24 cellular contexts compared by ENCODE assay signal in the genomic region with DNA sequence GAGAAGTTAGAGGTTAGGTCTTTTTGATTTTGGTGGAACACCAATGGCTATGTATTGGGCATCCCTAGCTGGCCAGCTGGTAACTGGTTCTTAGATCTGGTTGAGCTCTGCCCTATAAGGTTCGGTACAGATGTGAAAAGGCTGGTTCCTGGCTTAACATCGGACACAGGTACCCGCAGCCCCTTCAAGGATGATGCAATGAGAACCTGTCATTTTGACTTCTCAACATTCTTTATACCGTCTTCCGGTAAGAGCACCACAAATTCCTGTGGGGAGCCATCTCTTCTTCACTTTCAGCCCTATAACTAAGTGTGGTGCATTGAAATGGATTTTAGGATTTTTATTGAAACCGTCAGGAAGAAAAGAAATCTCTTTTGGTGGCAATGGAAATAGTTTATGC.
DNase-seq lines count a peak whose midpoint lies in the region; ATAC-seq and TF ChIP-seq lines count a peak whose summit lies in the region.
"Had no signal": no experiment of that assay in that cellular context is flagged by ENCODE, and none has a peak within 500 bp of the region (broad histone marks: within the 10 kb centered on the region; RNA-seq: fewer than 3 reads in every experiment).

No MANE protein-coding gene starts in this region.

- H3K14ac ChIP-seq in IMR-90 (replicated peaks; ENCODE audit: low read depth, low read length) (no peak overlapping the region), trophoblast cell (ENCODE audit: low read length) (no peak overlapping the region)

- H3K9ac ChIP-seq in IMR-90 (ENCODE audit: low read depth, low read length) (no peak overlapping the region), endodermal cell (ENCODE audit: extremely low read depth, low read length, poor library complexity, severe bottlenecking) (no peak overlapping the region), trophoblast cell (ENCODE audit: low read length) (no peak overlapping the region)
- H3K9ac ChIP-seq: BLaER1 had no signal

- BruUV-seq in IMR-90 (replicated peaks; lab: Mats Ljungman, UMichigan): no TSS peak

- H3K27me3 ChIP-seq in IMR-90 (ENCODE audit: control insufficient read depth, insufficient read depth, low read length): no peaks in the 10 kb centered on the region
- no peaks in the 10 kb centered on the region for H3K27me3 ChIP-seq in endodermal cell (ENCODE audit: control insufficient read depth, insufficient read depth, low read length, poor library complexity, severe bottlenecking)
- H3K27me3 ChIP-seq in trophoblast cell (ENCODE audit: insufficient read depth, low read length): no peaks in the 10 kb centered on the region
- H3K27me3 ChIP-seq in transverse colon: no peaks in the 10 kb centered on the region
- peaks cover 0 to 12% (median 0%) of the 10 kb centered on the region in 3 donors for H3K27me3 ChIP-seq in sigmoid colon
- H3K27me3 ChIP-seq: BE2C, BLaER1 had no signal

- TF ChIP-seq EP300 in transverse colon (IDR thresholded peaks at IDR 0.05; ENCODE audit: low read depth): no peak
- no peak for TF ChIP-seq EP300 in sigmoid colon (IDR thresholded peaks at IDR 0.05)

- POLR2A ChIA-PET in IMR-90 (lab: Charles Lee; ENCODE audit: unreplicated experiment): no interaction called here

- H3K4me1 Mint-ChIP-seq in endodermal cell: peaks cover 18% of the 10 kb centered on the region
- H3K4me1 Mint-ChIP-seq: CD14-positive monocyte had no signal

- H2BK5ac ChIP-seq in IMR-90 (ENCODE audit: low read depth, low read length, poor library complexity, severe bottlenecking) (no peak overlapping the region), trophoblast cell (ENCODE audit: low read depth, low read length, poor library complexity) (no peak overlapping the region)

- peaks cover 19% of the 10 kb centered on the region for H3K4me1 ChIP-seq in IMR-90 (ENCODE audit: control insufficient read depth, insufficient read depth, low read length)
- H3K4me1 ChIP-seq in endodermal cell (ENCODE audit: control insufficient read depth, insufficient read depth, low read length): peaks cover 4% of the 10 kb centered on the region
- peaks cover 0 to 2% of the 10 kb centered on the region in 2 experiments for H3K4me1 ChIP-seq in trophoblast cell (ENCODE audit: control insufficient read depth in 1 of 2, insufficient read depth in 2 of 2, low read length in 2 of 2)
- no peaks in the 10 kb centered on the region for H3K4me1 ChIP-seq in transverse colon
- H3K4me1 ChIP-seq in sigmoid colon: no peaks in the 10 kb centered on the region
- H3K4me1 ChIP-seq: BE2C had no signal

- in situ Hi-C loops in IMR-90 (cut with MboI; ENCODE audit: low sequenced_read_pairs) (no loop called here), transverse colon (cut with MboI; ENCODE audit: low pct_ligation_motif_present in 1 of 4, low pct_unique_long_range_greater_than_20kb in 1 of 4, low sequenced_read_pairs in 3 of 4) (no loop called here)

- H3K4ac ChIP-seq in IMR-90 (ENCODE audit: low read depth, low read length) (0 out of 2 replicates have a peak overlapping the region, but pooled peaks have one; percentile 33), trophoblast cell (ENCODE audit: low read depth, low read length) (no peak overlapping the region)

- H3K9me1 ChIP-seq in IMR-90 (ENCODE audit: insufficient read depth, low read length): peaks cover 20% of the 10 kb centered on the region

- H2AK9ac ChIP-seq in IMR-90 (replicated peaks; ENCODE audit: low read depth, low read length, poor library complexity): no peak overlapping the region

- H2BK120ac ChIP-seq in IMR-90 (ENCODE audit: low read depth, low read length): peak overlapping the region; percentile 32; the same call in 1 of the 2 replicates
- no peak overlapping the region for H2BK120ac ChIP-seq in trophoblast cell (ENCODE audit: insufficient read depth, low read length, poor library complexity)

- no peaks in the 10 kb centered on the region for H3K36me3 Mint-ChIP-seq in endodermal cell (ENCODE audit: low read depth)
- H3K36me3 Mint-ChIP-seq: CD14-positive monocyte; CD4-positive, alpha-beta memory T cell; CD4-positive, CD25-positive, alpha-beta regulatory T cell; CD8-positive, alpha-beta memory T cell had no signal

- H3K4me2 ChIP-seq in IMR-90 (ENCODE audit: low read depth, low read length) (no peak overlapping the region), trophoblast cell (ENCODE audit: low read length) (no peak overlapping the region)
- H3K4me2 ChIP-seq: BLaER1 had no signal

- dilution Hi-C loops in IMR-90 (cut with HindIII; ENCODE audit: low sequenced_read_pairs, unreplicated experiment): loop anchor here (25.0 kb wide), 1 partner anchor 428 kb away; no protein-coding TSS in a partner anchor

- no peak overlapping the region for H4K12ac ChIP-seq in trophoblast cell (ENCODE audit: low read depth, low read length)

- no peaks in the 10 kb centered on the region for H3K9me3 Mint-ChIP-seq in endodermal cell

- WGBS in IMR-90 (ENCODE audit: extremely low coverage in 2 of 2, insufficient read length in 1 of 2), 2 experiments: 100% methylated on average over 1 of the region's 6 CpGs; no CpG with 5 or more reads in 1 of the 2 experiments
- 85 to 90% methylated on average over 3 to 6 of the region's 6 CpGs for WGBS in endodermal cell (ENCODE audit: insufficient coverage in 1 of 2, insufficient read length in 1 of 2), 2 experiments
- WGBS in trophoblast cell (ENCODE audit: extremely low coverage, insufficient coverage, insufficient read length): no CpG with 5 or more reads among the region's 6 CpGs
- WGBS in transverse colon (ENCODE audit: low coverage in 1 of 2), 2 donors: 88% methylated on average over 6 of the region's 6 CpGs; no CpG with 5 or more reads in 1 of the 2 donors
- 92 to 93% methylated on average over 6 of the region's 6 CpGs for WGBS in sigmoid colon, 2 donors

- no peak overlapping the region for H3K27ac Mint-ChIP-seq in endodermal cell
- H3K27ac Mint-ChIP-seq: CD14-positive monocyte; CD4-positive, alpha-beta memory T cell; CD8-positive, alpha-beta memory T cell had no signal

- H3K4me3 Mint-ChIP-seq in endodermal cell: no peak overlapping the region
- H3K4me3 Mint-ChIP-seq: CD14-positive monocyte; CD4-positive, alpha-beta memory T cell; CD4-positive, CD25-positive, alpha-beta regulatory T cell; CD8-positive, alpha-beta memory T cell had no signal

- no peak for TF ChIP-seq RAD21 in IMR-90 (IDR thresholded peaks at IDR 0.05; ENCODE audit: low read length)

- H3K4me3 ChIP-seq in IMR-90 (ENCODE audit: insufficient read depth, low read depth, low read length): no peak overlapping the region
- H3K4me3 ChIP-seq in endodermal cell (ENCODE audit: low read length): no peak overlapping the region
- no peak overlapping the region for H3K4me3 ChIP-seq in trophoblast cell (ENCODE audit: low read depth, low read length)
- H3K4me3 ChIP-seq in transverse colon: no peak overlapping the region
- no peak overlapping the region for H3K4me3 ChIP-seq in sigmoid colon
- H3K4me3 ChIP-seq: BLaER1, GM12878 had no signal

- H2BK12ac ChIP-seq in trophoblast cell (ENCODE audit: low read length): no peak overlapping the region

- H2BK20ac ChIP-seq in IMR-90 (ENCODE audit: low read depth, low read length): peak overlapping the region; percentile 3; the same call in 1 of the 2 replicates

- H3K27ac ChIP-seq in IMR-90 (ENCODE audit: insufficient read depth, low read length) (no peak overlapping the region), endodermal cell (ENCODE audit: low read depth, low read length) (no peak overlapping the region), trophoblast cell (ENCODE audit: low read depth, low read length) (no peak overlapping the region), transverse colon (no peak overlapping the region), sigmoid colon (no peak overlapping the region)
- H3K27ac ChIP-seq: BLaER1 had no signal

- peaks cover 2% of the 10 kb centered on the region for H3K27me3 Mint-ChIP-seq in endodermal cell (ENCODE audit: insufficient read depth)
- H3K27me3 Mint-ChIP-seq: CD4-positive, CD25-positive, alpha-beta regulatory T cell had no signal

- no peaks in the 10 kb centered on the region for H3K79me2 ChIP-seq in trophoblast cell (ENCODE audit: control insufficient read depth, insufficient read depth, low read length, poor library complexity)

- no peak overlapping the region for H4K5ac ChIP-seq in IMR-90 (ENCODE audit: low read depth, low read length)

- H3K18ac ChIP-seq in IMR-90 (ENCODE audit: low read depth, low read length) (no peak overlapping the region), trophoblast cell (ENCODE audit: low read length) (no peak overlapping the region)

- DNase-seq in IMR-90 (no peak), endodermal cell (peak; percentile 12), trophoblast cell (peak; percentile 82 to 93), UCSD-AML1 (lab: John Stamatoyannopoulos, UW; ENCODE audit: unreplicated experiment) (no peak), transverse colon (no peak), sigmoid colon (no peak)
- DNase-seq: 8988T; ACHN; BE2C; C1 segment of cervical spinal cord; CD4-positive, alpha-beta memory T cell; CD4-positive, CD25-positive, alpha-beta regulatory T cell; CD8-positive, alpha-beta memory T cell; COR-L47; DMS 273 treated with DMSO at 0.1 percent for 48 hours; DMS153; DMS53; DMS79; DND-41; EL; GDM1 had no signal

- no peaks in the 10 kb centered on the region for H3K36me3 ChIP-seq in IMR-90 (ENCODE audit: control insufficient read depth, insufficient read depth, low read length)
- H3K36me3 ChIP-seq in endodermal cell (ENCODE audit: control insufficient read depth, insufficient read depth, low read length): no peaks in the 10 kb centered on the region
- no peaks in the 10 kb centered on the region for H3K36me3 ChIP-seq in trophoblast cell (ENCODE audit: control insufficient read depth in 1 of 2, insufficient read depth in 2 of 2, low read length in 2 of 2)
- H3K36me3 ChIP-seq in transverse colon: no peaks in the 10 kb centered on the region
- no peaks in the 10 kb centered on the region for H3K36me3 ChIP-seq in sigmoid colon
- H3K36me3 ChIP-seq: BE2C, BLaER1 had no signal

- TF ChIP-seq CTCF in IMR-90 (conservative IDR thresholded peaks at IDR 0.05; ENCODE audit: low read depth, low read length): no peak
- no peak for TF ChIP-seq CTCF in endodermal cell (conservative IDR thresholded peaks at IDR 0.05)
- no peak for TF ChIP-seq CTCF in transverse colon (IDR thresholded peaks at IDR 0.05)
- TF ChIP-seq CTCF in sigmoid colon (IDR thresholded peaks at IDR 0.05): no peak

- intact Hi-C loops in IMR-90 (cut with micrococcal nuclease): loop anchor here (5.0 kb wide), 4 partner anchors 123 to 433 kb away; no protein-coding TSS in a partner anchor
- intact Hi-C loops in transverse colon (cut with DNase I; ENCODE audit: low total_unique reads): no loop called here
- intact Hi-C loops in sigmoid colon (cut with DNase I): no loop called here

- no peaks in the 10 kb centered on the region for H3K9me3 ChIP-seq in IMR-90 (ENCODE audit: control insufficient read depth, insufficient read depth, low read length)
- H3K9me3 ChIP-seq in endodermal cell (ENCODE audit: control insufficient read depth, low read length): no peaks in the 10 kb centered on the region
- no peaks in the 10 kb centered on the region for H3K9me3 ChIP-seq in trophoblast cell (ENCODE audit: insufficient read depth, low read depth, low read length)
- H3K9me3 ChIP-seq in transverse colon: no peaks in the 10 kb centered on the region
- no peaks in the 10 kb centered on the region for H3K9me3 ChIP-seq in sigmoid colon
- H3K9me3 ChIP-seq: BE2C, BLaER1 had no signal

- H4K91ac ChIP-seq in IMR-90 (ENCODE audit: insufficient read depth, low read depth, low read length): peak overlapping the region; percentile 11; the same call in 1 of the 2 replicates
- no peak overlapping the region for H4K91ac ChIP-seq in trophoblast cell (ENCODE audit: low read depth, low read length)

- H4K8ac ChIP-seq in IMR-90 (ENCODE audit: low read depth in 2 of 2, low read length in 2 of 2) (0 out of 4 replicates have a peak overlapping the region, but pooled peaks of 1 of the 2 experiments have one; percentile 24), trophoblast cell (ENCODE audit: low read depth, low read length) (no peak overlapping the region)

- H2AK5ac ChIP-seq in IMR-90 (ENCODE audit: low read depth, low read length) (peak overlapping the region; percentile 49; the same call in 1 of the 2 replicates), trophoblast cell (ENCODE audit: low read length) (no peak overlapping the region)

- H3K79me1 ChIP-seq in IMR-90 (ENCODE audit: low read depth in 1 of 2, low read length in 2 of 2): peaks cover 0 to 18% of the 10 kb centered on the region in 2 experiments; a peak in 3 of 4 replicates
- H3K79me1 ChIP-seq in trophoblast cell (ENCODE audit: low read length): peaks cover 2% of the 10 kb centered on the region

- CTCF ChIA-PET in IMR-90 (lab: Yijun Ruan, JAX): interaction anchor here (0.6 to 1.7 kb wide), 5 partner anchors 8 to 42 kb away, joined by 3 to 5 read pairs (median 4); no protein-coding TSS in a partner anchor

- H2AFZ ChIP-seq in IMR-90 (replicated peaks; ENCODE audit: low read length, poor library complexity) (no peak overlapping the region), trophoblast cell (ENCODE audit: insufficient read depth, low read length, poor library complexity) (no peak overlapping the region)

- no peak for ATAC-seq in IMR-90 (ENCODE audit: low read depth)
- ATAC-seq: GM12878 had no signal

- H3K23ac ChIP-seq in IMR-90 (ENCODE audit: low read depth, low read length) (no peak overlapping the region), trophoblast cell (ENCODE audit: low read length) (no peak overlapping the region)

- H4K20me1 ChIP-seq in IMR-90 (ENCODE audit: insufficient read depth, low read length): no peaks in the 10 kb centered on the region; the same call in 1 of the 2 replicates
- H4K20me1 ChIP-seq: BLaER1 had no signal

- no peak overlapping the region for H2BK15ac ChIP-seq in IMR-90 (ENCODE audit: low read depth, low read length)

- H3K56ac ChIP-seq in IMR-90 (ENCODE audit: extremely low read depth, insufficient read depth, low read length): no peak overlapping the region

- TF ChIP-seq POLR2A in IMR-90 (IDR thresholded peaks at IDR 0.05; ENCODE audit: low read depth, low read length) (no peak), transverse colon (IDR thresholded peaks at IDR 0.05) (no peak), sigmoid colon (IDR thresholded peaks at IDR 0.05) (no peak)

Comparison
In these comparisons a context has a peak if more than half of its experiments do, and no peak if none do; other contexts are left out.
1. DNase-seq: peak in endodermal cell (single experiment) and trophoblast cell (2 of 2); none in IMR-90 (single experiment), UCSD-AML1 (single experiment), transverse colon (single experiment) and sigmoid colon (single experiment).